Comparison of ENCODE assay signal across 15 cellular contexts in genomic region chr7:94307399-94308048, GRCh38.
A peak's percentile ranks its signal among the peaks of the same experiment; 100 is the strongest.
DNase-seq lines count a peak whose midpoint lies in the region; ATAC-seq, FAIRE-seq and TF ChIP-seq lines count a peak whose summit lies in the region.
"Had no signal": no experiment of that assay in that cellular context is flagged by ENCODE, and none has a peak within 500 bp of the region (broad histone marks: within the 10 kb centered on the region; RNA-seq: fewer than 3 reads in every experiment).

No MANE protein-coding gene starts in this region.

- H2AFZ ChIP-seq in smooth muscle cell (ENCODE audit: low read depth): no peak overlapping the region

- H3K27ac Mint-ChIP-seq in glutamatergic neuron (ENCODE audit: unreplicated experiment): no peak overlapping the region
- H3K27ac Mint-ChIP-seq: CD8-positive, alpha-beta memory T cell had no signal

- H3K9ac ChIP-seq in mesendoderm (ENCODE audit: low read length): no peak overlapping the region
- H3K9ac ChIP-seq in smooth muscle cell (ENCODE audit: low read depth): no peak overlapping the region
- H3K9ac ChIP-seq: BLaER1 had no signal

- no peak for ATAC-seq in HG03442 (IDR thresholded peaks at IDR 0.05; ENCODE audit: unreplicated experiment)

- no peak for FAIRE-seq in bronchial epithelial cell (lab: Jason Lieb, UNC)
- FAIRE-seq: H1 had no signal

- H3K27me3 Mint-ChIP-seq in glutamatergic neuron (ENCODE audit: unreplicated experiment): peaks cover 3% of the 10 kb centered on the region
- H3K27me3 Mint-ChIP-seq: CD8-positive, alpha-beta memory T cell had no signal

- WGBS in mesendoderm (ENCODE audit: extremely low coverage, insufficient coverage, low lambda C conversion rate): no CpG with 5 or more reads among the region's 4 CpGs
- WGBS in smooth muscle cell (ENCODE audit: low lambda C conversion rate): 58% methylated on average over 4 of the region's 4 CpGs

- no peak overlapping the region for H2BK5ac ChIP-seq in mesendoderm (ENCODE audit: low read length)

- no peak overlapping the region for H3K56ac ChIP-seq in mesendoderm (ENCODE audit: low read length)

- no peaks in the 10 kb centered on the region for H4K20me1 ChIP-seq in smooth muscle cell (ENCODE audit: low read depth)
- H4K20me1 ChIP-seq: BLaER1 had no signal

- H3K36me3 ChIP-seq in bronchial epithelial cell (ENCODE audit: control insufficient read depth, insufficient read depth, low read length) (no peaks in the 10 kb centered on the region), mesendoderm (ENCODE audit: control insufficient read depth, insufficient read depth, low read length) (no peaks in the 10 kb centered on the region), smooth muscle cell (ENCODE audit: low read depth) (no peaks in the 10 kb centered on the region)
- H3K36me3 ChIP-seq in effector memory CD4-positive, alpha-beta T cell (ENCODE audit: control insufficient read depth, insufficient read depth, low read length): no peaks in the 10 kb centered on the region
- H3K36me3 ChIP-seq: BLaER1, HAP-1 had no signal

- H3K9me3 Mint-ChIP-seq in glutamatergic neuron (ENCODE audit: unreplicated experiment): no peaks in the 10 kb centered on the region

- H3F3A ChIP-seq in smooth muscle cell (ENCODE audit: low read depth): peaks cover 10% of the 10 kb centered on the region

- no peak overlapping the region for H2BK120ac ChIP-seq in mesendoderm (ENCODE audit: low read depth, low read length)

- H3K4me3 Mint-ChIP-seq in glutamatergic neuron (ENCODE audit: unreplicated experiment): no peak overlapping the region
- H3K4me3 Mint-ChIP-seq: CD8-positive, alpha-beta memory T cell had no signal

- no peak overlapping the region for H4K5ac ChIP-seq in mesendoderm (ENCODE audit: low read length)

- no peak overlapping the region for H3K18ac ChIP-seq in mesendoderm (ENCODE audit: low read length)

- no peak overlapping the region for H2BK15ac ChIP-seq in mesendoderm (replicated peaks; ENCODE audit: low read depth)

- H3K4me3 ChIP-seq in bronchial epithelial cell (ENCODE audit: low read depth, low read length) (no peak overlapping the region), mesendoderm (ENCODE audit: low read length) (no peak overlapping the region), smooth muscle cell (no peak overlapping the region)
- no peak overlapping the region for H3K4me3 ChIP-seq in effector memory CD4-positive, alpha-beta T cell (ENCODE audit: insufficient read depth, low read depth, low read length, poor library complexity, severe bottlenecking)
- H3K4me3 ChIP-seq: BLaER1, HAP-1 had no signal

- no peaks in the 10 kb centered on the region for H3K9me3 ChIP-seq in smooth muscle cell (replicated peaks; ENCODE audit: low read depth)
- no peaks in the 10 kb centered on the region for H3K9me3 ChIP-seq in effector memory CD4-positive, alpha-beta T cell (ENCODE audit: control insufficient read depth, low read length)
- H3K9me3 ChIP-seq: BLaER1, Caco-2, HAP-1 had no signal

- H2AK5ac ChIP-seq in mesendoderm (ENCODE audit: low read length): no peak overlapping the region

- no peak overlapping the region for H3K23ac ChIP-seq in mesendoderm (ENCODE audit: low read length)

- H3K4me2 ChIP-seq in mesendoderm (ENCODE audit: low read length) (no peak overlapping the region), smooth muscle cell (no peak overlapping the region)
- H3K4me2 ChIP-seq: BLaER1 had no signal

- H3K4me1 Mint-ChIP-seq in glutamatergic neuron (ENCODE audit: low read depth, unreplicated experiment): peaks cover 14% of the 10 kb centered on the region
- H3K4me1 Mint-ChIP-seq: CD8-positive, alpha-beta memory T cell had no signal

- DNase-seq in HPDE6-E6E7 (ENCODE audit: extremely low spot score) (peak; percentile 17), bronchial epithelial cell (ENCODE audit: low read depth) (peak; percentile 22), mesendoderm (peak; percentile 71), smooth muscle cell (lab: John Stamatoyannopoulos, UW; ENCODE audit: unreplicated experiment) (no peak), glutamatergic neuron (no peak)
- no peak for DNase-seq in effector memory CD4-positive, alpha-beta T cell
- DNase-seq: Caco-2; CD8-positive, alpha-beta memory T cell; DND-41; GF-D8 had no signal

- H3K27ac ChIP-seq in mesendoderm (ENCODE audit: low read depth, low read length) (peak overlapping the region; percentile 4), smooth muscle cell (ENCODE audit: low read depth) (peak overlapping the region; percentile 7)
- no peak overlapping the region for H3K27ac ChIP-seq in effector memory CD4-positive, alpha-beta T cell (ENCODE audit: insufficient read depth, low read length, poor library complexity, severe bottlenecking)
- H3K27ac ChIP-seq: 22Rv1, BLaER1 had no signal

- peaks cover 6% of the 10 kb centered on the region for H3K36me3 Mint-ChIP-seq in glutamatergic neuron (ENCODE audit: unreplicated experiment)

- H3K4me1 ChIP-seq in mesendoderm (ENCODE audit: control insufficient read depth, low read depth, low read length) (peaks cover 2% of the 10 kb centered on the region), smooth muscle cell (ENCODE audit: low read depth) (peaks cover 17% of the 10 kb centered on the region)
- H3K4me1 ChIP-seq in effector memory CD4-positive, alpha-beta T cell (ENCODE audit: control insufficient read depth, insufficient read depth, low read length, poor library complexity, severe bottlenecking): no peaks in the 10 kb centered on the region
- H3K4me1 ChIP-seq: BLaER1, HAP-1 had no signal

- H3K4ac ChIP-seq in mesendoderm (ENCODE audit: low read depth, low read length): no peak overlapping the region

- H3K27me3 ChIP-seq in bronchial epithelial cell (ENCODE audit: control insufficient read depth, insufficient read depth, low read length) (no peaks in the 10 kb centered on the region), mesendoderm (ENCODE audit: insufficient read depth, low read length, poor library complexity) (no peaks in the 10 kb centered on the region), smooth muscle cell (ENCODE audit: low read depth) (no peaks in the 10 kb centered on the region)
- no peaks in the 10 kb centered on the region for H3K27me3 ChIP-seq in effector memory CD4-positive, alpha-beta T cell (replicated peaks; ENCODE audit: control insufficient read depth, insufficient read depth, low read length, poor library complexity, severe bottlenecking)
- H3K27me3 ChIP-seq: BLaER1 had no signal

- H3K79me2 ChIP-seq in mesendoderm (ENCODE audit: control insufficient read depth, insufficient read depth, low read length) (no peaks in the 10 kb centered on the region), smooth muscle cell (ENCODE audit: low read depth) (peaks cover 5% of the 10 kb centered on the region)

- no peak overlapping the region for H4K8ac ChIP-seq in mesendoderm (ENCODE audit: low read depth, low read length)

- TF ChIP-seq CTCF in bronchial epithelial cell (IDR thresholded peaks at IDR 0.05; ENCODE audit: insufficient read depth, low read length, severe bottlenecking) (no peak), smooth muscle cell (IDR thresholded peaks at IDR 0.05; ENCODE audit: borderline replicate concordance, insufficient read depth, poor library complexity, severe bottlenecking) (no peak), glutamatergic neuron (IDR thresholded peaks at IDR 0.05; ENCODE audit: partially characterized antibody, unreplicated experiment) (no peak)

- no peaks in the 10 kb centered on the region for H3K79me1 ChIP-seq in mesendoderm (ENCODE audit: low read length)

Comparison
In these comparisons a context has a peak if more than half of its experiments do, and no peak if none do; other contexts are left out.
1. DNase-seq: peak in HPDE6-E6E7 (single experiment), bronchial epithelial cell (single experiment) and mesendoderm (single experiment); none in smooth muscle cell (single experiment), glutamatergic neuron (single experiment) and effector memory CD4-positive, alpha-beta T cell (0 of 3).